Comparison of ENCODE assay signal across 12 cellular contexts in the genomic region with DNA sequence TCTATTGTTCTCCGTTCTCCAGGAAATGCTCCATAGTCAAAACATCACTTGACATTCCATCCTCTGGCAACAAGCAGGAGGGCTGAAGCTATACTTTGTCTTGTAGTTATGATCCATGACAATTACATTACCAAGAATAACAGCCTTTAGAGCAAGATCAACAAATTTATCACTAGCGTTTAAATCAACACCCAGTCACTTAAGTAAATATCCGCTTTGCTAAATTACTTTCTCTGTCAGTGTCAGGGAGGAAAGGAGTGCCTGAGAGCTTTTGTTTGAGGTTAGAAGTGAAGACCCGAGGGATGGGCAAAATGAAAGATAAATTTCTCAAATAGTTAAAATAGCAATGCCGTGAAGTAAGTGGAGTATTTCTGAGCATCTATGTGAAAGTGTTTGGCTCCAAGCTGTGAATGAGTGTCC.
A peak's percentile ranks its signal among the peaks of the same experiment; 100 is the strongest.
DNase-seq lines count a peak whose midpoint lies in the region; ATAC-seq and TF ChIP-seq lines count a peak whose summit lies in the region.
"Had no signal": no experiment of that assay in that cellular context is flagged by ENCODE, and none has a peak within 500 bp of the region (broad histone marks: within the 10 kb centered on the region; RNA-seq: fewer than 3 reads in every experiment).

No MANE protein-coding gene starts in this region.

- H3K9ac ChIP-seq in NT2/D1 (ENCODE audit: insufficient read length, low read depth) (no peak overlapping the region), skeletal muscle satellite cell (ENCODE audit: low read depth, low read length) (no peak overlapping the region)

- no peak for ATAC-seq in HG03469 (IDR thresholded peaks at IDR 0.05; ENCODE audit: unreplicated experiment)

- H3K4me3 ChIP-seq in NT2/D1 (ENCODE audit: insufficient read length, low read depth) (no peak overlapping the region), skeletal muscle satellite cell (ENCODE audit: low read length) (no peak overlapping the region), tibial artery (no peak overlapping the region)
- H3K4me3 ChIP-seq: PC-9 had no signal

- H3K4me2 ChIP-seq in skeletal muscle satellite cell (ENCODE audit: low read length), result peak overlapping the region; percentile 4
- H3K4me2 ChIP-seq: PC-9 had no signal

- H3K36me3 ChIP-seq in NT2/D1 (ENCODE audit: insufficient read depth, insufficient read length, low read length), result no peaks in the 10 kb centered on the region
- no peaks in the 10 kb centered on the region for H3K36me3 ChIP-seq in skeletal muscle satellite cell (ENCODE audit: insufficient read depth, low read length)
- H3K36me3 ChIP-seq in tibial artery, result no peaks in the 10 kb centered on the region

- H3K4me1 ChIP-seq in NT2/D1 (ENCODE audit: insufficient read depth, insufficient read length), result no peaks in the 10 kb centered on the region
- H3K4me1 ChIP-seq in skeletal muscle satellite cell (ENCODE audit: control insufficient read depth, insufficient read depth, low read length), result peaks cover 28% of the 10 kb centered on the region
- H3K4me1 ChIP-seq in tibial artery, result no peaks in the 10 kb centered on the region

- DNase-seq in NCI-H1092 treated with DMSO at 0.1 percent for 48 hours (lab: John Stamatoyannopoulos, UW), result peak; percentile 57
- DNase-seq in NCI-H1092 (lab: John Stamatoyannopoulos, UW), result no peak
- peak; percentile 28 for DNase-seq in NT2/D1 (ENCODE audit: low read depth, low spot score)
- DNase-seq in glomerular endothelial cell (ENCODE audit: extremely low read depth, low read depth, low spot score), result peak; percentile 70
- DNase-seq in ecto neural progenitor cell (ENCODE audit: low spot score), result no peak
- DNase-seq in tibial artery, result no peak
- DNase-seq: activated gamma-delta T cell treated with Interleukin-2 at 50 U/mL for 16 hours; effector CD4-positive, alpha-beta T cell; PC-9 had no signal

- no peak overlapping the region for H3K27ac ChIP-seq in tibial artery
- H3K27ac ChIP-seq: 22Rv1, PC-9 had no signal

- intact Hi-C loops in tibial artery (cut with DNase I; ENCODE audit: low total_unique reads), result no loop called here

- TF ChIP-seq CTCF in tibial artery (IDR thresholded peaks at IDR 0.05), result no peak

- H3K9me3 ChIP-seq in NT2/D1 (ENCODE audit: insufficient read depth, low read length), result no peaks in the 10 kb centered on the region
- H3K9me3 ChIP-seq in skeletal muscle satellite cell (replicated peaks; ENCODE audit: low read length), result no peaks in the 10 kb centered on the region
- no peaks in the 10 kb centered on the region for H3K9me3 ChIP-seq in tibial artery

- H3K27me3 ChIP-seq in NT2/D1 (ENCODE audit: insufficient read depth, insufficient read length) (no peaks in the 10 kb centered on the region), skeletal muscle satellite cell (ENCODE audit: control insufficient read depth, insufficient read depth, low read length) (no peaks in the 10 kb centered on the region), tibial artery (no peaks in the 10 kb centered on the region)

Comparison
In these comparisons a context has a peak if more than half of its experiments do, and no peak if none do; other contexts are left out.
1. DNase-seq: peak in NCI-H1092 treated with DMSO at 0.1 percent for 48 hours (single experiment), NT2/D1 (single experiment) and glomerular endothelial cell (single experiment); none in NCI-H1092 (single experiment), ecto neural progenitor cell (single experiment) and tibial artery (0 of 2).